ENCODE assay signal across 3 cellular contexts in genomic region chr13:65368832-65369231, GRCh38.
"Had no signal": no experiment of that assay in that cellular context is flagged by ENCODE, and none has a peak within 500 bp of the region (broad histone marks: within the 10 kb centered on the region; RNA-seq: fewer than 3 reads in every experiment).

No MANE protein-coding gene starts in this region.

- H3K4me3 ChIP-seq: GM12878 had no signal

- DNase-seq: GDM1, GF-D8 had no signal
